ENCODE assay signal across 1 cellular context in genomic region chr17:76670020-76670707, GRCh38.
TF ChIP-seq lines count a peak whose summit lies in the region.

No MANE protein-coding gene starts in this region.

TF ChIP-seq in HepG2, 621 proteins besides CTCF, POLR2A, EP300 and RAD21:
- TF ChIP-seq ATF7 (IDR thresholded peaks at IDR 0.05) (peak; percentile 97), ATF7 (CRISPR knock-in tag; IDR thresholded peaks at IDR 0.05) (no peak), ZEB1 (IDR thresholded peaks at IDR 0.05; ENCODE audit: insufficient replicate concordance, low read depth) (peak; percentile 34), ZFP82 (CRISPR knock-in tag; IDR thresholded peaks at IDR 0.05; ENCODE audit: borderline replicate concordance) (no peak), RXRA (CRISPR knock-in tag; IDR thresholded peaks at IDR 0.05) (no peak), HOXA9 (CRISPR knock-in tag; IDR thresholded peaks at IDR 0.05; ENCODE audit: borderline replicate concordance) (0 out of 2 replicates have a peak, but pooled peaks have one; percentile 12), CEBPB (IDR thresholded peaks at IDR 0.05; ENCODE audit: borderline replicate concordance, low read depth, low read length) (0 out of 2 replicates have a peak, but pooled peaks have one; percentile 41), ZNF607 (CRISPR knock-in tag; IDR thresholded peaks at IDR 0.05; ENCODE audit: borderline replicate concordance) (no peak), CEBPG (CRISPR knock-in tag; IDR thresholded peaks at IDR 0.05) (peak; percentile 51), MLX (CRISPR knock-in tag; IDR thresholded peaks at IDR 0.05) (no peak), ZNF691 (CRISPR knock-in tag; IDR thresholded peaks at IDR 0.05; ENCODE audit: borderline replicate concordance, low read depth) (0 out of 2 replicates have a peak, but pooled peaks have one; percentile 4), CREB1 (IDR thresholded peaks at IDR 0.05) (peak; percentile 76), CREB1 (CRISPR knock-in tag; IDR thresholded peaks at IDR 0.05) (peak; percentile 69)
- TF ChIP-seq, protein P1, sequence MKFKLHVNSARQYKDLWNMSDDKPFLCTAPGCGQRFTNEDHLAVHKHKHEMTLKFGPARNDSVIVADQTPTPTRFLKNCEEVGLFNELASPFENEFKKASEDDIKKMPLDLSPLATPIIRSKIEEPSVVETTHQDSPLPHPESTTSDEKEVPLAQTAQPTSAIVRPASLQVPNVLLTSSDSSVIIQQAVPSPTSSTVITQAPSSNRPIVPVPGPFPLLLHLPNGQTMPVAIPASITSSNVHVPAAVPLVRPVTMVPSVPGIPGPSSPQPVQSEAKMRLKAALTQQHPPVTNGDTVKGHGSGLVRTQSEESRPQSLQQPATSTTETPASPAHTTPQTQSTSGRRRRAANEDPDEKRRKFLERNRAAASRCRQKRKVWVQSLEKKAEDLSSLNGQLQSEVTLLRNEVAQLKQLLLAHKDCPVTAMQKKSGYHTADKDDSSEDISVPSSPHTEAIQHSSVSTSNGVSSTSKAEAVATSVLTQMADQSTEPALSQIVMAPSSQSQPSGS (CRISPR knock-in tag; IDR thresholded peaks at IDR 0.05), result peak; percentile 50; the same call in 1 of the 2 replicates
- TF ChIP-seq, protein P2, sequence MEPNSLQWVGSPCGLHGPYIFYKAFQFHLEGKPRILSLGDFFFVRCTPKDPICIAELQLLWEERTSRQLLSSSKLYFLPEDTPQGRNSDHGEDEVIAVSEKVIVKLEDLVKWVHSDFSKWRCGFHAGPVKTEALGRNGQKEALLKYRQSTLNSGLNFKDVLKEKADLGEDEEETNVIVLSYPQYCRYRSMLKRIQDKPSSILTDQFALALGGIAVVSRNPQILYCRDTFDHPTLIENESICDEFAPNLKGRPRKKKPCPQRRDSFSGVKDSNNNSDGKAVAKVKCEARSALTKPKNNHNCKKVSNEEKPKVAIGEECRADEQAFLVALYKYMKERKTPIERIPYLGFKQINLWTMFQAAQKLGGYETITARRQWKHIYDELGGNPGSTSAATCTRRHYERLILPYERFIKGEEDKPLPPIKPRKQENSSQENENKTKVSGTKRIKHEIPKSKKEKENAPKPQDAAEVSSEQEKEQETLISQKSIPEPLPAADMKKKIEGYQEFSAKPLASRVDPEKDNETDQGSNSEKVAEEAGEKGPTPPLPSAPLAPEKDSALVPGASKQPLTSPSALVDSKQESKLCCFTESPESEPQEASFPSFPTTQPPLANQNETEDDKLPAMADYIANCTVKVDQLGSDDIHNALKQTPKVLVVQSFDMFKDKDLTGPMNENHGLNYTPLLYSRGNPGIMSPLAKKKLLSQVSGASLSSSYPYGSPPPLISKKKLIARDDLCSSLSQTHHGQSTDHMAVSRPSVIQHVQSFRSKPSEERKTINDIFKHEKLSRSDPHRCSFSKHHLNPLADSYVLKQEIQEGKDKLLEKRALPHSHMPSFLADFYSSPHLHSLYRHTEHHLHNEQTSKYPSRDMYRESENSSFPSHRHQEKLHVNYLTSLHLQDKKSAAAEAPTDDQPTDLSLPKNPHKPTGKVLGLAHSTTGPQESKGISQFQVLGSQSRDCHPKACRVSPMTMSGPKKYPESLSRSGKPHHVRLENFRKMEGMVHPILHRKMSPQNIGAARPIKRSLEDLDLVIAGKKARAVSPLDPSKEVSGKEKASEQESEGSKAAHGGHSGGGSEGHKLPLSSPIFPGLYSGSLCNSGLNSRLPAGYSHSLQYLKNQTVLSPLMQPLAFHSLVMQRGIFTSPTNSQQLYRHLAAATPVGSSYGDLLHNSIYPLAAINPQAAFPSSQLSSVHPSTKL (CRISPR knock-in tag; IDR thresholded peaks at IDR 0.05), result no peak
